1 cellular context compared by ENCODE assay signal in genomic region chr20:34311118-34312023, GRCh38.
TF ChIP-seq lines count a peak whose summit lies in the region.

No MANE protein-coding gene starts in this region.

TF ChIP-seq in GM12878, 131 proteins besides CTCF, POLR2A, EP300 and RAD21 (continued from another document):
- no peak for TF ChIP-seq ZNF384 (IDR thresholded peaks at IDR 0.05; ENCODE audit: borderline replicate concordance, low read depth, low read length)
- no peak for TF ChIP-seq TCF3 (IDR thresholded peaks at IDR 0.05; ENCODE audit: borderline replicate concordance, insufficient read depth, low read depth, low read length)
